In the genomic region with DNA sequence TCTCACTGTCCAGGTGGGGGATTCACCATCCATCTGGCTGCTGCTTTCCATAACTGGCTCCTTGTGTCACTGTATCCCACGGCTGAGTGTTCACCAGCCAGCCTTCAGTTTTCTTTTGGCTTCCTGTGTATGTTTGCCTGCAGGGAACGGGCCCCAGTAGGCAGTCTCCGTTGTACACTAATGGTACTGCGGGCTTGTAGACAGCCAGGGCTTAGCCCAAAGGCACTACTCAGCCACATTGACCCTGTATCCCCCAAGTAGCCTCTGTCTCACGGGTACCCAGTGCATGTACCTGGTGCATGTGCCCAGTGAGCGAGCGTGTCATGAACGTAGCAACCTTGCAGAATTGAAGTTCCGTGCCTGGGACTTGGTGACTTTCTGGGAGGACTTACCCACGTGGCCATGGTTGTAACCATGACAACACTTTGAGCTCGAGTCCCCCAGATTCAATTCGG, we compare ENCODE assay signal across 2 cellular contexts.
TF ChIP-seq lines count a peak whose summit lies in the region.

No MANE protein-coding gene starts in this region.

TF ChIP-seq in GM12891, 5 proteins besides CTCF, POLR2A, EP300 and RAD21 (continued from another document):
- TF ChIP-seq POLR2AphosphoS5 (IDR thresholded peaks at IDR 0.05; ENCODE audit: low read depth, low read length) = no peak; the same call in 1 of the 2 replicates
- no peak for TF ChIP-seq TAF1 (IDR thresholded peaks at IDR 0.05; ENCODE audit: low read depth, low read length)
- no peak for TF ChIP-seq POU2F2 (IDR thresholded peaks at IDR 0.05; ENCODE audit: low read depth, low read length)

TF ChIP-seq in K562, 482 proteins besides CTCF, POLR2A, EP300 and RAD21:
- TF ChIP-seq, protein P1, sequence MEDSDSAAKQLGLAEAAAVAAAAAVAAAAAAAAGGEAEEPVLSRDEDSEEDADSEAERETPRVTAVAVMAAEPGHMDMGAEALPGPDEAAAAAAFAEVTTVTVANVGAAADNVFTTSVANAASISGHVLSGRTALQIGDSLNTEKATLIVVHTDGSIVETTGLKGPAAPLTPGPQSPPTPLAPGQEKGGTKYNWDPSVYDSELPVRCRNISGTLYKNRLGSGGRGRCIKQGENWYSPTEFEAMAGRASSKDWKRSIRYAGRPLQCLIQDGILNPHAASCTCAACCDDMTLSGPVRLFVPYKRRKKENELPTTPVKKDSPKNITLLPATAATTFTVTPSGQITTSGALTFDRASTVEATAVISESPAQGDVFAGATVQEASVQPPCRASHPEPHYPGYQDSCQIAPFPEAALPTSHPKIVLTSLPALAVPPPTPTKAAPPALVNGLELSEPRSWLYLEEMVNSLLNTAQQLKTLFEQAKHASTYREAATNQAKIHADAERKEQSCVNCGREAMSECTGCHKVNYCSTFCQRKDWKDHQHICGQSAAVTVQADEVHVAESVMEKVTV (CRISPR knock-in tag; IDR thresholded peaks at IDR 0.05) = no peak
- TF ChIP-seq SETDB1 (IDR thresholded peaks at IDR 0.05; ENCODE audit: low read length) (no peak), RFX1 (IDR thresholded peaks at IDR 0.05) (peak; percentile 87), ELF1 (tag; IDR thresholded peaks at IDR 0.05) (no peak)
